ENCODE assay signal across 9 cellular contexts in genomic region chr7:150367677-150368097, GRCh38. TPM values are rescaled to one million over a fixed set of nuclear protein-coding genes. Genes with fewer than 3 reads are reported as not detected.
DNase-seq lines count a peak whose midpoint lies in the region; FAIRE-seq and TF ChIP-seq lines count a peak whose summit lies in the region.
"Had no signal": no experiment of that assay in that cellular context is flagged by ENCODE, and none has a peak within 500 bp of the region (broad histone marks: within the 10 kb centered on the region; RNA-seq: fewer than 3 reads in every experiment).

No MANE protein-coding gene starts in this region.

- H3K4me3 Mint-ChIP-seq in activated naive CD8-positive, alpha-beta T cell treated with anti-CD3 and anti-CD28 coated beads for 36 hours: peak overlapping the region; percentile 83

- H3K9me3 ChIP-seq in HEK293 (ENCODE audit: control insufficient read depth, insufficient read depth, low read depth, low read length): no peaks in the 10 kb centered on the region
- no peaks in the 10 kb centered on the region for H3K9me3 ChIP-seq in thyroid gland

- H3K4me3 ChIP-seq in BJ (ENCODE audit: low read depth, low read length) (peak overlapping the region; percentile 58), HEK293 (ENCODE audit: low read depth, low read length) (peak overlapping the region; percentile 89), thyroid gland (replicated peaks in 1 of 3) (peak overlapping the region in 2 of 3 donors; percentile 82 to 96)

- H3K27ac ChIP-seq in HEK293 (ENCODE audit: extremely low read depth, low read depth, low read length) (peak overlapping the region; percentile 74), layer of hippocampus (ENCODE audit: low read depth, low read length) (peak overlapping the region; percentile 92), thyroid gland (peak overlapping the region; percentile 92 to 98 (median 93))

- CTCF ChIA-PET in BJ (lab: Yijun Ruan, JAX) (interaction anchor here (0.7 to 3.5 kb wide), 3 partner anchors 11 to 52 kb away, joined by 3 to 25 read pairs (median 13); no protein-coding TSS in a partner anchor), HEK293 (lab: Yijun Ruan, JAX) (interaction anchor here (0.8 kb wide), 1 partner anchor 10 kb away, joined by 4 read pairs; no protein-coding TSS in a partner anchor)

- intact Hi-C loops in thyroid gland (cut with DNase I): no loop called here

- H3K36me3 ChIP-seq in BJ (ENCODE audit: control insufficient read depth, insufficient read depth, low read length) (peaks cover 12% of the 10 kb centered on the region), HEK293 (ENCODE audit: control insufficient read depth in 2 of 2, insufficient read depth in 1 of 2, low read length in 2 of 2) (peaks cover 0 to 33% of the 10 kb centered on the region in 2 experiments; a peak in 1 of 3 replicates), thyroid gland (peaks cover 12 to 15% of the 10 kb centered on the region in 2 donors)

- TF ChIP-seq POLR2A in thyroid gland (IDR thresholded peaks at IDR 0.05): no peak

- whole genome bisulfite sequencing in thyroid gland, 2 donors: 52 to 57% methylated on average over 8 of the region's 8 CpGs

- H3K27me3 Mint-ChIP-seq in activated naive CD8-positive, alpha-beta T cell treated with anti-CD3 and anti-CD28 coated beads for 36 hours: no peaks in the 10 kb centered on the region

- H3K4me1 ChIP-seq in HEK293 (ENCODE audit: control insufficient read depth, insufficient read depth, low read length): no peaks in the 10 kb centered on the region
- peaks cover 10 to 25% of the 10 kb centered on the region in 2 donors for H3K4me1 ChIP-seq in thyroid gland

- no peak for FAIRE-seq in D721Med (lab: Jason Lieb, UNC)

- peaks cover 7% of the 10 kb centered on the region for H3K36me3 Mint-ChIP-seq in activated naive CD8-positive, alpha-beta T cell treated with anti-CD3 and anti-CD28 coated beads for 36 hours

- peaks cover 41% of the 10 kb centered on the region for H3K4me1 Mint-ChIP-seq in activated naive CD8-positive, alpha-beta T cell treated with anti-CD3 and anti-CD28 coated beads for 36 hours

- POLR2A ChIA-PET in BJ (lab: Charles Lee) (no interaction called here), HEK293 (lab: Yijun Ruan, JAX) (interaction anchor here (0.8 to 2.5 kb wide), 4 partner anchors 10 to 33 kb away, joined by 3 to 18 read pairs (median 6); no protein-coding TSS in a partner anchor)

- DNase-seq in BJ (ENCODE audit: low read depth) (no peak), thyroid gland (no peak), epidermal melanocyte (ENCODE audit: insufficient read length, low spot score) (no peak), D721Med (ENCODE audit: insufficient read length, low spot score) (no peak)
- no peak for DNase-seq in activated naive CD8-positive, alpha-beta T cell treated with anti-CD3 and anti-CD28 coated beads for 36 hours
- no peak for DNase-seq in activated CD4-positive, alpha-beta T cell treated with anti-CD3 and anti-CD28 coated beads, Interleukin-2, amount 50 U/mL, for 48 hours

- no peaks in the 10 kb centered on the region for H3K9me3 Mint-ChIP-seq in activated naive CD8-positive, alpha-beta T cell treated with anti-CD3 and anti-CD28 coated beads for 36 hours

- H3K27me3 ChIP-seq in BJ (ENCODE audit: control insufficient read depth, insufficient read depth, low read length) (no peaks in the 10 kb centered on the region), layer of hippocampus (ENCODE audit: control insufficient read depth, insufficient read depth, low read length) (no peaks in the 10 kb centered on the region), thyroid gland (no peaks in the 10 kb centered on the region)

- H3K27ac Mint-ChIP-seq in activated naive CD8-positive, alpha-beta T cell treated with anti-CD3 and anti-CD28 coated beads for 36 hours: peak overlapping the region; percentile 94

- TF ChIP-seq CTCF in BJ (IDR thresholded peaks at IDR 0.05; ENCODE audit: insufficient read depth, low read depth, low read length) (no peak), HEK293 (tag by site-specific recombination; IDR thresholded peaks at IDR 0.05) (no peak), thyroid gland (IDR thresholded peaks at IDR 0.05) (no peak), D721Med (IDR thresholded peaks at IDR 0.05; ENCODE audit: insufficient read depth, missing control alignments) (no peak)

TF ChIP-seq in HEK293, 187 proteins besides CTCF, POLR2A, EP300 and RAD21 (continues in another document):
- TF ChIP-seq OSR2 (tag by site-specific recombination; IDR thresholded peaks at IDR 0.05): peak; percentile 64
- TF ChIP-seq WT1 (tag by site-specific recombination; IDR thresholded peaks at IDR 0.05): peak; percentile 46
- TF ChIP-seq IKZF3 (tag by site-specific recombination; IDR thresholded peaks at IDR 0.05): peak; percentile 73
- no peak for TF ChIP-seq ZBTB21 (tag by site-specific recombination; IDR thresholded peaks at IDR 0.05)
- peak; percentile 46; the same call in 1 of the 2 replicates for TF ChIP-seq ZBTB6 (tag by site-specific recombination; IDR thresholded peaks at IDR 0.05)
- peak; percentile 69 for TF ChIP-seq PRDM10 (tag by site-specific recombination; IDR thresholded peaks at IDR 0.05)
- TF ChIP-seq GLI4 (tag by site-specific recombination; IDR thresholded peaks at IDR 0.05): no peak
- TF ChIP-seq ZBTB1 (tag by site-specific recombination; IDR thresholded peaks at IDR 0.05): 0 out of 2 replicates have a peak, but pooled peaks have one; percentile 13
- TF ChIP-seq ZNF324 (tag by site-specific recombination; IDR thresholded peaks at IDR 0.05): 0 out of 2 replicates have a peak, but pooled peaks have one; percentile 8

RNA-seq across cellular contexts. Expression of gene REPIN1, which starts 0.9 kb away (rescaled TPM):
- polyA plus RNA-seq in BJ (2011; rRNA removed): 41.3 and 65.7 TPM in 2 replicates
- polyA minus RNA-seq in BJ (2011; rRNA and poly(A)+ RNA removed): 23.7 and 37.6 TPM in 2 replicates
- 10 to 100 TPM; 54.7 to 55.1 TPM for total RNA-seq in activated naive CD8-positive, alpha-beta T cell treated with anti-CD3 and anti-CD28 coated beads for 36 hours
- total RNA-seq in thyroid gland: 100 to 1,000 TPM in 3 of 4 donors, 10 to 100 TPM in 1; 71.9 to 144 (median 123) TPM

RNA-seq across cellular contexts. Expression of gene ZNF775, which starts 11.4 kb away (rescaled TPM):
- 1.6 and 2.1 TPM in 2 replicates for polyA plus RNA-seq in BJ (2011; rRNA removed)
- polyA minus RNA-seq in BJ (2011; rRNA and poly(A)+ RNA removed): 0.57 and 1.00 TPM in 2 replicates
- 1 to 10 TPM; 3.7 to 4.0 TPM for total RNA-seq in activated naive CD8-positive, alpha-beta T cell treated with anti-CD3 and anti-CD28 coated beads for 36 hours
- 1 to 10 TPM; 4.3 to 7.5 (median 6.3) TPM for total RNA-seq in thyroid gland

RNA-seq across cellular contexts. Expression of gene RARRES2, which starts 26.3 kb away (rescaled TPM):
- 6.3 and 7.2 TPM in 2 replicates for polyA plus RNA-seq in BJ (2011; rRNA removed)
- polyA minus RNA-seq in BJ (2011; rRNA and poly(A)+ RNA removed): 1.00 TPM in 1 of 2 replicates, not detected in the other
- total RNA-seq in activated naive CD8-positive, alpha-beta T cell treated with anti-CD3 and anti-CD28 coated beads for 36 hours: not detected
- 100 to 1,000 TPM in 1 of 4 donors, 10 to 100 TPM in 3; 22.2 to 137 (median 54.8) TPM for total RNA-seq in thyroid gland
- total RNA-seq: NCI-H460 had no signal

RNA-seq across cellular contexts. Expression of gene ACTR3C, which starts 44.3 kb away (rescaled TPM):
- polyA plus RNA-seq in BJ (2011; rRNA removed): 0.60 and 0.91 TPM in 2 replicates
- polyA minus RNA-seq in BJ (2011; rRNA and poly(A)+ RNA removed): 0.81 and 0.93 TPM in 2 replicates
- total RNA-seq in activated naive CD8-positive, alpha-beta T cell treated with anti-CD3 and anti-CD28 coated beads for 36 hours: 1 to 10 TPM; 2.8 to 3.4 TPM
- 10 to 100 TPM; 11.7 to 34.8 (median 23.0) TPM for total RNA-seq in thyroid gland
- total RNA-seq: NCI-H460 had no signal

RNA-seq across cellular contexts. Expression of gene LRRC61, which starts 44.5 kb away (rescaled TPM):
- polyA plus RNA-seq in BJ (2011; rRNA removed): 0.56 and 0.85 TPM in 2 replicates
- 0.43 and 0.82 TPM in 2 replicates for polyA minus RNA-seq in BJ (2011; rRNA and poly(A)+ RNA removed)
- 10 to 100 TPM; 23.5 to 26.1 TPM for total RNA-seq in activated naive CD8-positive, alpha-beta T cell treated with anti-CD3 and anti-CD28 coated beads for 36 hours
- 10 to 100 TPM in 3 of 4 donors, 1 to 10 TPM in 1; 9.9 to 46.1 (median 37.9) TPM for total RNA-seq in thyroid gland

Comparison
In these comparisons a context has a peak if more than half of its experiments do, and no peak if none do; other contexts are left out.
1. RNA of gene RARRES2, which starts 26.3 kb away (total RNA-seq): 22.2 to 137 TPM in thyroid gland; not detected in activated naive CD8-positive, alpha-beta T cell treated with anti-CD3 and anti-CD28 coated beads for 36 hours; every median in the first group is over 10 times any median in the second.
2. Peak in every context shown above with its lines, with median percentiles within 50 percentile points of each other: H3K4me3 ChIP-seq and H3K27ac ChIP-seq.